Comparison of ENCODE assay signal across 1 cellular context in the genomic region with DNA sequence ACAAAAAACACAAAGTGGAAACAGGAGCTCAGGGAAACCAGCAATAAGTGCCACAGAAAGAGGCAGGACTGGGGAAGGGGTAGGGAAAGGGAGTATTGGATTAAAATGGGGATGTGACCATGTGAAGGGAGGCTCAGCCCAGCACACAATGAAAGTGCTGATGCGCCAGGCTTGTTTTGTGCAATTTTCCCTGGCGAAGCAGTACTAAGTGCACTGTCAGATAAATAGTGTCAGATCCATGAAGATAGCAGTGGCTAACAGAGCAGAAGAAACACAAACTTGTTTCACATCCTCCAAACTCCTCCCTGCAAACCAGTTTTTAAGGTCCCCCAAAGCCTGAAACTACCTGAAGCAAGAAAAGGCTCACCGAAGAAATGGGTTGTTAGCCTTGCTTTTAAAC.
TF ChIP-seq lines count a peak whose summit lies in the region.

No MANE protein-coding gene starts in this region.

TF ChIP-seq in GM23338, 12 proteins besides CTCF, POLR2A, EP300 and RAD21 (continued from another document):
- no peak for TF ChIP-seq ZNF462 (CRISPR knock-in tag; IDR thresholded peaks at IDR 0.05)
